ENCODE assay signal across 19 cellular contexts in genomic region chr16:86574646-86575045, GRCh38. TPM values are rescaled to one million over a fixed set of nuclear protein-coding genes. Genes with fewer than 3 reads are reported as not detected.
DNase-seq lines count a peak whose midpoint lies in the region; ATAC-seq, FAIRE-seq and TF ChIP-seq lines count a peak whose summit lies in the region.
"Had no signal": no experiment of that assay in that cellular context is flagged by ENCODE, and none has a peak within 500 bp of the region (broad histone marks: within the 10 kb centered on the region; RNA-seq: fewer than 3 reads in every experiment).

No MANE protein-coding gene starts in this region.

- H4K8ac ChIP-seq in IMR-90 (ENCODE audit: low read depth in 2 of 2, low read length in 2 of 2) (peak overlapping the region in 1 of 2 experiments; percentile 95; a peak in 2 of 4 replicates), H1 (ENCODE audit: extremely low read depth, insufficient read depth, low read length) (no peak overlapping the region)

- H3K4me1 ChIP-seq in ACC112 (ENCODE audit: control insufficient read depth, insufficient read depth, low read length, unreplicated experiment) (peaks cover 47% of the 10 kb centered on the region), IMR-90 (ENCODE audit: control insufficient read depth, insufficient read depth, low read length) (peaks cover 16% of the 10 kb centered on the region), H1 (replicated peaks in 1 of 4; ENCODE audit: control insufficient read depth in 3 of 4, insufficient read depth in 4 of 4, low read length in 3 of 4) (peaks cover 14 to 56% (median 32%) of the 10 kb centered on the region in 4 experiments), body of pancreas (peaks cover 24% of the 10 kb centered on the region)

- H3K14ac ChIP-seq in IMR-90 (replicated peaks; ENCODE audit: low read depth, low read length) (no peak overlapping the region), H1 (ENCODE audit: insufficient read length) (no peak overlapping the region)

- no peak overlapping the region for H3K9ac ChIP-seq in IMR-90 (ENCODE audit: low read depth, low read length)
- H3K9ac ChIP-seq in H1 (replicated peaks in 1 of 4; ENCODE audit: extremely low read depth in 1 of 4, low read depth in 3 of 4, low read length in 3 of 4), result no peak overlapping the region

- TF ChIP-seq EP300 in H1 (IDR thresholded peaks at IDR 0.05; ENCODE audit: borderline replicate concordance in 1 of 2, low read depth in 2 of 2, low read length in 2 of 2), result no peak

- H2BK15ac ChIP-seq in IMR-90 (ENCODE audit: low read depth, low read length), result 0 out of 3 replicates have a peak overlapping the region, but pooled peaks have one; percentile 81
- H2BK15ac ChIP-seq in H1 (ENCODE audit: low read length), result no peak overlapping the region

- H3K4me1 Mint-ChIP-seq in osteocyte (ENCODE audit: unreplicated experiment), result peaks cover 79% of the 10 kb centered on the region
- H3K4me1 Mint-ChIP-seq in activated T-cell treated with anti-CD3 and anti-CD28 coated beads, Interleukin-2, amount 50 U/mL, for 24 hours (ENCODE audit: low read depth), result peaks cover 12% of the 10 kb centered on the region

- TF ChIP-seq RAD21 in IMR-90 (IDR thresholded peaks at IDR 0.05; ENCODE audit: low read length), result no peak
- TF ChIP-seq RAD21 in H1 (IDR thresholded peaks at IDR 0.05 in 1 of 2, conservative IDR thresholded peaks at IDR 0.05 in 1 of 2; ENCODE audit: low read depth in 2 of 2, low read length in 2 of 2), result no peak

- H2BK12ac ChIP-seq in H1 (ENCODE audit: low read depth, low read length), result no peak overlapping the region

- H3K56ac ChIP-seq in IMR-90 (ENCODE audit: extremely low read depth, insufficient read depth, low read length), result no peak overlapping the region
- H3K56ac ChIP-seq in H1 (replicated peaks; ENCODE audit: insufficient read length, low read depth, low read length), result no peak overlapping the region

- H3K23ac ChIP-seq in IMR-90 (ENCODE audit: low read depth, low read length) (0 out of 2 replicates have a peak overlapping the region, but pooled peaks have one; percentile 98), H1 (ENCODE audit: insufficient read length) (no peak overlapping the region)

- H4K91ac ChIP-seq in IMR-90 (ENCODE audit: insufficient read depth, low read depth, low read length) (no peak overlapping the region), H1 (replicated peaks; ENCODE audit: insufficient read length, low read length) (no peak overlapping the region)

- peaks cover 21% of the 10 kb centered on the region; the same call in 1 of the 2 replicates for H3K36me3 ChIP-seq in ACC112 (ENCODE audit: insufficient read depth, low read length)
- no peaks in the 10 kb centered on the region for H3K36me3 ChIP-seq in IMR-90 (ENCODE audit: control insufficient read depth, insufficient read depth, low read length)
- peaks cover 0 to 10% (median 0%) of the 10 kb centered on the region in 4 experiments; a peak in 1 of 8 replicates for H3K36me3 ChIP-seq in H1 (ENCODE audit: control insufficient read depth in 2 of 4, insufficient read depth in 4 of 4, low read length in 3 of 4)
- no peaks in the 10 kb centered on the region for H3K36me3 ChIP-seq in body of pancreas (replicated peaks in 1 of 2; ENCODE audit: insufficient read depth in 1 of 2, low read depth in 2 of 2)

- H3K4me3 Mint-ChIP-seq in osteocyte (ENCODE audit: unreplicated experiment), result peak overlapping the region; percentile 57
- no peak overlapping the region for H3K4me3 Mint-ChIP-seq in activated T-cell treated with anti-CD3 and anti-CD28 coated beads, Interleukin-2, amount 50 U/mL, for 24 hours

- H3K18ac ChIP-seq in IMR-90 (ENCODE audit: low read depth, low read length) (no peak overlapping the region), H1 (ENCODE audit: extremely low read depth, low read length) (no peak overlapping the region)

- FAIRE-seq in H1 (lab: Jason Lieb, UNC), result no peak
- FAIRE-seq: GM19239 had no signal

- intact Hi-C loops in IMR-90 (cut with micrococcal nuclease), result loop anchor here (2.0 to 5.0 kb wide), 3 partner anchors 258 to 486 kb away; no protein-coding TSS in a partner anchor
- intact Hi-C loops in body of pancreas (cut with DNase I), result no loop called here

- H2BK20ac ChIP-seq in IMR-90 (ENCODE audit: low read depth, low read length) (peak overlapping the region; percentile 79; the same call in 1 of the 2 replicates), H1 (ENCODE audit: low read length) (no peak overlapping the region)

- peaks cover 12% of the 10 kb centered on the region for H3K9me1 ChIP-seq in IMR-90 (ENCODE audit: insufficient read depth, low read length)

- DNase-seq in IMR-90, result no peak
- DNase-seq in H1 (ENCODE audit: low read depth in 1 of 2, low spot score in 2 of 2), result no peak
- DNase-seq in osteocyte (ENCODE audit: extremely low spot score, unreplicated experiment), result no peak
- DNase-seq in body of pancreas, result no peak
- DNase-seq in NOMO-1 treated with dmso at 0.1 percent for 144 hours (lab: John Stamatoyannopoulos, UW; ENCODE audit: unreplicated experiment), result no peak
- DNase-seq in activated T-cell treated with anti-CD3 and anti-CD28 coated beads, Interleukin-2, amount 50 U/mL, for 24 hours, result no peak
- DNase-seq: ACHN, EL, H7, NCI-H1436, NCI-H2029, NCI-H2171 treated with DMSO at 0.1 percent for 48 hours, NCI-H510A treated with DMSO at 0.1 percent for 48 hours, NCI-H82, PC-9 had no signal

- no peak overlapping the region for H3K4me2 ChIP-seq in IMR-90 (ENCODE audit: low read depth, low read length)
- H3K4me2 ChIP-seq in H1 (ENCODE audit: insufficient read depth in 1 of 2, low read depth in 2 of 2, low read length in 2 of 2), result peak overlapping the region in 1 of 2 experiments; percentile 83; a peak in 1 of 4 replicates
- H3K4me2 ChIP-seq: PC-9 had no signal

- H4K20me1 ChIP-seq in IMR-90 (ENCODE audit: insufficient read depth, low read length) (0 out of 2 replicates have a peak, but pooled peaks cover 11% of the 10 kb centered on the region), H1 (replicated peaks in 1 of 2; ENCODE audit: control insufficient read depth in 1 of 2, insufficient read depth in 2 of 2, low read length in 2 of 2) (peaks cover 19 to 22% of the 10 kb centered on the region in 2 experiments)

- H3K79me2 ChIP-seq in ACC112 (ENCODE audit: control insufficient read depth, insufficient read depth, low read length, unreplicated experiment) (peaks cover 86% of the 10 kb centered on the region), H1 (ENCODE audit: control insufficient read depth in 1 of 2, insufficient read depth in 2 of 2, low read length in 2 of 2) (no peaks in the 10 kb centered on the region)

- H3K36me3 Mint-ChIP-seq in osteocyte (ENCODE audit: unreplicated experiment), result peaks cover 36% of the 10 kb centered on the region
- no peaks in the 10 kb centered on the region for H3K36me3 Mint-ChIP-seq in activated T-cell treated with anti-CD3 and anti-CD28 coated beads, Interleukin-2, amount 50 U/mL, for 24 hours (ENCODE audit: low read depth)

- no peak for TF ChIP-seq POLR2A in IMR-90 (IDR thresholded peaks at IDR 0.05; ENCODE audit: low read depth, low read length)
- TF ChIP-seq POLR2A in H1 (IDR thresholded peaks at IDR 0.05; ENCODE audit: control extremely low read depth in 1 of 2, low read depth in 2 of 2, low read length in 2 of 2), result no peak
- TF ChIP-seq POLR2A in body of pancreas (IDR thresholded peaks at IDR 0.05), result no peak

- 100% methylated on average over 4 of the region's 4 CpGs; no CpG with 5 or more reads in 1 of the 2 experiments for WGBS in IMR-90 (ENCODE audit: extremely low coverage in 2 of 2, insufficient read length in 1 of 2), 2 experiments
- 70% methylated on average over 4 of the region's 4 CpGs; no CpG with 5 or more reads in 1 of the 2 experiments for WGBS in H1 (ENCODE audit: extremely low coverage in 1 of 2, insufficient coverage in 1 of 2, insufficient read length in 1 of 2, insufficient replicate concordance in 2 of 2, low coverage in 1 of 2, low lambda C conversion rate in 2 of 2, missing lambda C conversion rate in 1 of 2), 2 experiments
- WGBS in body of pancreas, 2 donors, result 30 to 40% methylated on average over 4 of the region's 4 CpGs

- H2BK120ac ChIP-seq in IMR-90 (ENCODE audit: low read depth, low read length) (peak overlapping the region; percentile 91; the same call in 1 of the 2 replicates), H1 (replicated peaks; ENCODE audit: low read depth, low read length) (no peak overlapping the region)

- no TSS peak for BruUV-seq in IMR-90 (replicated peaks; lab: Mats Ljungman, UMichigan)

- H4K5ac ChIP-seq in IMR-90 (ENCODE audit: low read depth, low read length) (no peak overlapping the region), H1 (ENCODE audit: insufficient read length, low read depth, low read length) (no peak overlapping the region)

- H3K9me3 ChIP-seq in IMR-90 (ENCODE audit: control insufficient read depth, insufficient read depth, low read length), result no peaks in the 10 kb centered on the region
- H3K9me3 ChIP-seq in H1 (ENCODE audit: insufficient read depth in 2 of 2, low read depth in 1 of 2, low read length in 1 of 2), result no peaks in the 10 kb centered on the region
- H3K9me3 ChIP-seq in body of pancreas, result no peaks in the 10 kb centered on the region

- H3K27ac ChIP-seq in ACC112 (ENCODE audit: low read depth, low read length), result peak overlapping the region; percentile 83
- no peak overlapping the region for H3K27ac ChIP-seq in IMR-90 (ENCODE audit: insufficient read depth, low read length)
- H3K27ac ChIP-seq in H1 (ENCODE audit: low read depth, low read length), result no peak overlapping the region
- no peak overlapping the region for H3K27ac ChIP-seq in body of pancreas
- H3K27ac ChIP-seq: PC-9 had no signal

- H3K79me1 ChIP-seq in IMR-90 (ENCODE audit: low read depth in 1 of 2, low read length in 2 of 2), result peaks cover 20 to 54% of the 10 kb centered on the region in 2 experiments
- no peaks in the 10 kb centered on the region for H3K79me1 ChIP-seq in H1 (ENCODE audit: low read depth, low read length)

- H3K23me2 ChIP-seq in H1 (ENCODE audit: low read depth, low read length), result peaks cover 11% of the 10 kb centered on the region; the same call in 1 of the 2 replicates

- dilution Hi-C loops in IMR-90 (cut with HindIII; ENCODE audit: low sequenced_read_pairs, unreplicated experiment), result no loop called here

- H3K4me3 ChIP-seq in ACC112 (ENCODE audit: low read depth, low read length) (no peak overlapping the region), IMR-90 (ENCODE audit: insufficient read depth, low read depth, low read length) (no peak overlapping the region), H1 (ENCODE audit: extremely low read depth in 1 of 4, insufficient read depth in 2 of 4, low read depth in 3 of 4, low read length in 4 of 4) (no peak overlapping the region), body of pancreas (no peak overlapping the region)
- H3K4me3 ChIP-seq: PC-9 had no signal

- no peak overlapping the region for H2AK9ac ChIP-seq in IMR-90 (replicated peaks; ENCODE audit: low read depth, low read length, poor library complexity)

- no peak overlapping the region for H2BK5ac ChIP-seq in IMR-90 (ENCODE audit: low read depth, low read length, poor library complexity, severe bottlenecking)
- H2BK5ac ChIP-seq in H1 (ENCODE audit: low read depth, low read length), result no peak overlapping the region

- H2AK5ac ChIP-seq in IMR-90 (ENCODE audit: low read depth, low read length), result peak overlapping the region; percentile 98; the same call in 1 of the 2 replicates
- no peak overlapping the region for H2AK5ac ChIP-seq in H1 (ENCODE audit: low read depth, low read length)

- H3K27ac Mint-ChIP-seq in osteocyte (ENCODE audit: unreplicated experiment), result peak overlapping the region; percentile 100
- no peak overlapping the region for H3K27ac Mint-ChIP-seq in activated T-cell treated with anti-CD3 and anti-CD28 coated beads, Interleukin-2, amount 50 U/mL, for 24 hours

- no peak for ATAC-seq in IMR-90 (ENCODE audit: low read depth)
- no peak for ATAC-seq in body of pancreas
- ATAC-seq in HG02885 (IDR thresholded peaks at IDR 0.05; ENCODE audit: poor library complexity, unreplicated experiment), result no peak

- POLR2A ChIA-PET in IMR-90 (lab: Charles Lee; ENCODE audit: unreplicated experiment), result no interaction called here
- POLR2A ChIA-PET in H1 (lab: Charles Lee; ENCODE audit: partially characterized antibody), result interaction anchor here (1.5 kb wide), 1 partner anchor 62 kb away, joined by 3 read pairs; no protein-coding TSS in a partner anchor

- CTCF ChIA-PET in IMR-90 (lab: Yijun Ruan, JAX) (no interaction called here), H1 (lab: Charles Lee; ENCODE audit: partially characterized antibody) (interaction anchor here (0.9 to 3.1 kb wide), 8 partner anchors 10 to 488 kb away, joined by 3 to 18 read pairs (median 5); no protein-coding TSS in a partner anchor)

- TF ChIP-seq CTCF in IMR-90 (conservative IDR thresholded peaks at IDR 0.05; ENCODE audit: low read depth, low read length) (no peak), H1 (IDR thresholded peaks at IDR 0.05; ENCODE audit: control extremely low read depth in 1 of 3, insufficient read depth in 1 of 3, low read depth in 1 of 3, low read length in 3 of 3) (no peak), osteocyte (IDR thresholded peaks at IDR 0.05) (no peak), body of pancreas (IDR thresholded peaks at IDR 0.05) (no peak)

- H2AFZ ChIP-seq in ACC112 (ENCODE audit: low read length, unreplicated experiment), result no peak overlapping the region
- H2AFZ ChIP-seq in IMR-90 (replicated peaks; ENCODE audit: low read length, poor library complexity), result no peak overlapping the region
- no peak overlapping the region for H2AFZ ChIP-seq in H1 (ENCODE audit: low read length)
- H2AFZ ChIP-seq: PC-9 had no signal

- in situ Hi-C loops in IMR-90 (cut with MboI; ENCODE audit: low sequenced_read_pairs), result loop anchor here (5.0 kb wide), 1 partner anchor 93 kb away; no protein-coding TSS in a partner anchor

- H3K27me3 ChIP-seq in ACC112 (ENCODE audit: insufficient read depth, low read length) (no peaks in the 10 kb centered on the region), IMR-90 (ENCODE audit: control insufficient read depth, insufficient read depth, low read length) (no peaks in the 10 kb centered on the region), H1 (replicated peaks in 1 of 4; ENCODE audit: control insufficient read depth in 3 of 4, extremely low read depth in 1 of 4, insufficient read depth in 3 of 4, low read length in 3 of 4) (peaks cover 90 to 100% (median 97%) of the 10 kb centered on the region in 4 experiments), body of pancreas (peaks cover 0 to 61% of the 10 kb centered on the region in 2 donors)

- H3K27me3 Mint-ChIP-seq in osteocyte (ENCODE audit: unreplicated experiment), result no peaks in the 10 kb centered on the region
- H3K27me3 Mint-ChIP-seq in activated T-cell treated with anti-CD3 and anti-CD28 coated beads, Interleukin-2, amount 50 U/mL, for 24 hours, result peaks cover 92% of the 10 kb centered on the region

- H3K4ac ChIP-seq in IMR-90 (ENCODE audit: low read depth, low read length) (peak overlapping the region; percentile 88; the same call in 1 of the 2 replicates), H1 (replicated peaks; ENCODE audit: insufficient read length, low read depth, low read length) (no peak overlapping the region)

- H3K9me3 Mint-ChIP-seq in osteocyte (ENCODE audit: unreplicated experiment), result no peaks in the 10 kb centered on the region
- H3K9me3 Mint-ChIP-seq in activated T-cell treated with anti-CD3 and anti-CD28 coated beads, Interleukin-2, amount 50 U/mL, for 24 hours, result no peaks in the 10 kb centered on the region

RNA-seq across cellular contexts. Expression of gene FOXL1, which starts 3.7 kb away (rescaled TPM):
- 15.2 and 23.9 TPM in 2 replicates for total RNA-seq in IMR-90 (2012; rRNA removed)
- 25.8 and 29.9 TPM in 2 replicates for polyA plus RNA-seq in IMR-90 (2012; rRNA removed)
- polyA plus RNA-seq in IMR-90 (2012; cell fraction: cytosol; rRNA removed), result 59.6 and 70.0 TPM in 2 replicates
- polyA plus RNA-seq in IMR-90 (2012; cell fraction: nucleus; rRNA removed; ENCODE audit: low replicate concordance), result 22.9 and 59.6 TPM in 2 replicates
- total RNA-seq in H1 (2021; fragmentation: NEBNext Ultra II Directional; extraction: Animal tissue kit (Norgen Biotek cat#: 25700)), result 0.29 TPM in 1 of 2 replicates, not detected in the other
- 0.03 and 0.09 TPM in 2 replicates for polyA plus RNA-seq in H1 (2011; rRNA removed)
- 0.05 TPM for polyA plus RNA-seq in H1 (2011; cell fraction: cytosol; rRNA removed)
- 0.03 TPM for polyA plus RNA-seq in H1 (2011; cell fraction: nucleus; rRNA removed)
- polyA plus RNA-seq in H1 (2012, experiment 1 of 2), result 0.12 TPM in 1 of 4 replicates, not detected in the others
- not detected for polyA plus RNA-seq in H1 (2012, experiment 2 of 2)
- polyA plus RNA-seq in H1 (2013, experiment 1 of 2), result 0.22 TPM
- polyA plus RNA-seq in H1 (2013, experiment 2 of 2), result 0.17 TPM
- not detected in 2 replicates for polyA minus RNA-seq in H1 (2011; rRNA and poly(A)+ RNA removed)
- 0.37 TPM for polyA minus RNA-seq in H1 (2011; cell fraction: cytosol; rRNA and poly(A)+ RNA removed)
- polyA minus RNA-seq in H1 (2011; cell fraction: nucleus; rRNA and poly(A)+ RNA removed), result 0.40 TPM
- 6.4 and 9.3 TPM in 2 replicates for total RNA-seq in osteocyte
- under 1 TPM in 1 of 2 donors, not detected in 1; 0.52 TPM for total RNA-seq in body of pancreas
- total RNA-seq: PC-9, SK-MEL-5 had no signal

RNA-seq across cellular contexts. Expression of gene FOXC2, which starts 8.0 kb away (rescaled TPM):
- total RNA-seq in IMR-90 (2012; rRNA removed) (0.90 and 1.1 TPM in 2 replicates), osteocyte (91.8 and 93.4 TPM in 2 replicates), body of pancreas (under 1 TPM; 0.66 to 0.78 TPM)
- polyA plus RNA-seq in IMR-90 (2012; rRNA removed) (6.4 and 9.2 TPM in 2 replicates), H1 (2011; rRNA removed) (not detected in 2 replicates)
- polyA plus RNA-seq in IMR-90 (2012; cell fraction: cytosol; rRNA removed), result 5.5 and 8.7 TPM in 2 replicates
- 4.3 and 7.4 TPM in 2 replicates for polyA plus RNA-seq in IMR-90 (2012; cell fraction: nucleus; rRNA removed; ENCODE audit: low replicate concordance)
- 0.09 and 0.11 TPM in 2 replicates for total RNA-seq in H1 (2021; fragmentation: NEBNext Ultra II Directional; extraction: Animal tissue kit (Norgen Biotek cat#: 25700))
- not detected for polyA plus RNA-seq in H1 (2011; cell fraction: cytosol; rRNA removed)
- polyA plus RNA-seq in H1 (2011; cell fraction: nucleus; rRNA removed), result not detected
- polyA plus RNA-seq in H1 (2012, experiment 1 of 2), result 0.08 TPM in 1 of 4 replicates, not detected in the others
- 0.12 TPM for polyA plus RNA-seq in H1 (2012, experiment 2 of 2)
- 0.34 TPM for polyA plus RNA-seq in H1 (2013, experiment 1 of 2)
- polyA plus RNA-seq in H1 (2013, experiment 2 of 2), result 0.22 TPM
- not detected in 2 replicates for polyA minus RNA-seq in H1 (2011; rRNA and poly(A)+ RNA removed)
- not detected for polyA minus RNA-seq in H1 (2011; cell fraction: cytosol; rRNA and poly(A)+ RNA removed)
- not detected for polyA minus RNA-seq in H1 (2011; cell fraction: nucleus; rRNA and poly(A)+ RNA removed)
- total RNA-seq: PC-9, SK-MEL-5 had no signal

RNA-seq across cellular contexts. Expression of gene MTHFSD, which starts 19.6 kb away (rescaled TPM):
- total RNA-seq in IMR-90 (2012; rRNA removed), result 7.8 and 8.2 TPM in 2 replicates
- polyA plus RNA-seq in IMR-90 (2012; rRNA removed), result 13.7 and 16.8 TPM in 2 replicates
- polyA plus RNA-seq in IMR-90 (2012; cell fraction: cytosol; rRNA removed), result 5.6 and 7.9 TPM in 2 replicates
- polyA plus RNA-seq in IMR-90 (2012; cell fraction: nucleus; rRNA removed; ENCODE audit: low replicate concordance), result 71.8 and 97.1 TPM in 2 replicates
- 9.8 and 10.8 TPM in 2 replicates for total RNA-seq in H1 (2021; fragmentation: NEBNext Ultra II Directional; extraction: Animal tissue kit (Norgen Biotek cat#: 25700))
- polyA plus RNA-seq in H1 (2011; rRNA removed), result 7.1 and 11.0 TPM in 2 replicates
- 11.7 TPM for polyA plus RNA-seq in H1 (2011; cell fraction: cytosol; rRNA removed)
- 29.4 TPM for polyA plus RNA-seq in H1 (2011; cell fraction: nucleus; rRNA removed)
- polyA plus RNA-seq in H1 (2012, experiment 1 of 2), result 6.1 to 7.9 TPM (median 6.5 TPM) in 4 replicates
- polyA plus RNA-seq in H1 (2012, experiment 2 of 2), result 3.8 TPM
- 7.4 TPM for polyA plus RNA-seq in H1 (2013, experiment 1 of 2)
- 6.7 TPM for polyA plus RNA-seq in H1 (2013, experiment 2 of 2)
- 16.0 and 19.1 TPM in 2 replicates for polyA minus RNA-seq in H1 (2011; rRNA and poly(A)+ RNA removed)
- polyA minus RNA-seq in H1 (2011; cell fraction: cytosol; rRNA and poly(A)+ RNA removed), result 10.1 TPM
- 36.2 TPM for polyA minus RNA-seq in H1 (2011; cell fraction: nucleus; rRNA and poly(A)+ RNA removed)
- 12.1 and 14.1 TPM in 2 replicates for total RNA-seq in osteocyte
- total RNA-seq in body of pancreas, result 10 to 100 TPM; 16.9 to 35.6 TPM

Comparison
In these comparisons a context has a peak if more than half of its experiments do, and no peak if none do; other contexts are left out.
1. RNA of gene FOXC2, which starts 8.0 kb away (total RNA-seq): 91.8 to 93.4 TPM in osteocyte; 0.90 to 1.1 TPM in IMR-90, 0.66 to 0.78 TPM in body of pancreas and 0.09 to 0.11 TPM in H1; every median in the first group is over 10 times any median in the second.